Comparison of ENCODE assay signal across 3 cellular contexts in genomic region chr2:47211497-47212011, GRCh38.
TF ChIP-seq lines count a peak whose summit lies in the region.

No MANE protein-coding gene starts in this region.

TF ChIP-seq in A549, 52 proteins besides CTCF, POLR2A, EP300 and RAD21:
- TF ChIP-seq BHLHE40 (IDR thresholded peaks at IDR 0.05; ENCODE audit: low read depth, low read length) (no peak), FOSB (CRISPR knock-in tag; IDR thresholded peaks at IDR 0.05) (no peak), CHD2 (IDR thresholded peaks at IDR 0.05; ENCODE audit: low read length, partially characterized antibody) (no peak), MAZ (IDR thresholded peaks at IDR 0.05; ENCODE audit: borderline replicate concordance, low read depth, low read length) (no peak), POLR2AphosphoS2 (conservative IDR thresholded peaks at IDR 0.05; ENCODE audit: low read length) (no peak)
- TF ChIP-seq, protein P1, sequence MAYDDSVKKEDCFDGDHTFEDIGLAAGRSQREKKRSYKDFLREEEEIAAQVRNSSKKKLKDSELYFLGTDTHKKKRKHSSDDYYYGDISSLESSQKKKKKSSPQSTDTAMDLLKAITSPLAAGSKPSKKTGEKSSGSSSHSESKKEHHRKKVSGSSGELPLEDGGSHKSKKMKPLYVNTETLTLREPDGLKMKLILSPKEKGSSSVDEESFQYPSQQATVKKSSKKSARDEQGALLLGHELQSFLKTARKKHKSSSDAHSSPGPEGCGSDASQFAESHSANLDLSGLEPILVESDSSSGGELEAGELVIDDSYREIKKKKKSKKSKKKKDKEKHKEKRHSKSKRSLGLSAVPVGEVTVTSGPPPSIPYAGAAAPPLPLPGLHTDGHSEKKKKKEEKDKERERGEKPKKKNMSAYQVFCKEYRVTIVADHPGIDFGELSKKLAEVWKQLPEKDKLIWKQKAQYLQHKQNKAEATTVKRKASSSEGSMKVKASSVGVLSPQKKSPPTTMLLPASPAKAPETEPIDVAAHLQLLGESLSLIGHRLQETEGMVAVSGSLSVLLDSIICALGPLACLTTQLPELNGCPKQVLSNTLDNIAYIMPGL (CRISPR knock-in tag; IDR thresholded peaks at IDR 0.05; ENCODE audit: borderline replicate concordance), result no peak

TF ChIP-seq in GM23338, 12 proteins besides CTCF, POLR2A, EP300 and RAD21:
- no peak for TF ChIP-seq ETS1 (IDR thresholded peaks at IDR 0.05)
- TF ChIP-seq STAT1 (IDR thresholded peaks at IDR 0.05; ENCODE audit: unreplicated experiment), result no peak
- no peak for TF ChIP-seq CREB1 (CRISPR knock-in tag; IDR thresholded peaks at IDR 0.05; ENCODE audit: low read depth)
- no peak for TF ChIP-seq EZH2 (IDR thresholded peaks at IDR 0.05; ENCODE audit: low read depth, unreplicated experiment)
- no peak for TF ChIP-seq JUNB (IDR thresholded peaks at IDR 0.05; ENCODE audit: unreplicated experiment)
- TF ChIP-seq EZH2phosphoT487 (IDR thresholded peaks at IDR 0.05; ENCODE audit: unreplicated experiment), result no peak

TF ChIP-seq in liver, 16 proteins besides CTCF, POLR2A, EP300 and RAD21:
- TF ChIP-seq RXRA (IDR thresholded peaks at IDR 0.05), result peak; percentile 93 to 96
- TF ChIP-seq, protein P2, sequence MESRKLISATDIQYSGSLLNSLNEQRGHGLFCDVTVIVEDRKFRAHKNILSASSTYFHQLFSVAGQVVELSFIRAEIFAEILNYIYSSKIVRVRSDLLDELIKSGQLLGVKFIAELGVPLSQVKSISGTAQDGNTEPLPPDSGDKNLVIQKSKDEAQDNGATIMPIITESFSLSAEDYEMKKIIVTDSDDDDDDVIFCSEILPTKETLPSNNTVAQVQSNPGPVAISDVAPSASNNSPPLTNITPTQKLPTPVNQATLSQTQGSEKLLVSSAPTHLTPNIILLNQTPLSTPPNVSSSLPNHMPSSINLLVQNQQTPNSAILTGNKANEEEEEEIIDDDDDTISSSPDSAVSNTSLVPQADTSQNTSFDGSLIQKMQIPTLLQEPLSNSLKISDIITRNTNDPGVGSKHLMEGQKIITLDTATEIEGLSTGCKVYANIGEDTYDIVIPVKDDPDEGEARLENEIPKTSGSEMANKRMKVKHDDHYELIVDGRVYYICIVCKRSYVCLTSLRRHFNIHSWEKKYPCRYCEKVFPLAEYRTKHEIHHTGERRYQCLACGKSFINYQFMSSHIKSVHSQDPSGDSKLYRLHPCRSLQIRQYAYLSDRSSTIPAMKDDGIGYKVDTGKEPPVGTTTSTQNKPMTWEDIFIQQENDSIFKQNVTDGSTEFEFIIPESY (IDR thresholded peaks at IDR 0.05), result peak; percentile 50
- TF ChIP-seq, protein P3, sequence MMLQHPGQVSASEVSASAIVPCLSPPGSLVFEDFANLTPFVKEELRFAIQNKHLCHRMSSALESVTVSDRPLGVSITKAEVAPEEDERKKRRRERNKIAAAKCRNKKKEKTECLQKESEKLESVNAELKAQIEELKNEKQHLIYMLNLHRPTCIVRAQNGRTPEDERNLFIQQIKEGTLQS (IDR thresholded peaks at IDR 0.05), result peak; percentile 68
- TF ChIP-seq SP1 (IDR thresholded peaks at IDR 0.05), result peak; percentile 94
- TF ChIP-seq JUND (IDR thresholded peaks at IDR 0.05), result peak; percentile 77 to 89
- TF ChIP-seq REST (IDR thresholded peaks at IDR 0.05), result peak; percentile 53
- peak in 1 of 2 donors; percentile 43 for TF ChIP-seq GABPA (IDR thresholded peaks at IDR 0.05 in 1 of 2, conservative IDR thresholded peaks at IDR 0.05 in 1 of 2)
- peak; percentile 51 for TF ChIP-seq FOXA1 (IDR thresholded peaks at IDR 0.05)
- TF ChIP-seq NR2F2 (IDR thresholded peaks at IDR 0.05), result peak; percentile 16
- peak; percentile 72 for TF ChIP-seq YY1 (IDR thresholded peaks at IDR 0.05)
- TF ChIP-seq FOXA2 (IDR thresholded peaks at IDR 0.05), result peak; percentile 27
- TF ChIP-seq TAF1 (conservative IDR thresholded peaks at IDR 0.05), result peak; percentile 45
- peak; percentile 79 for TF ChIP-seq HNF4G (IDR thresholded peaks at IDR 0.05)
- peak; percentile 93 to 94 for TF ChIP-seq HNF4A (conservative IDR thresholded peaks at IDR 0.05)
- TF ChIP-seq EGR1 (IDR thresholded peaks at IDR 0.05; ENCODE audit: low read depth in 2 of 2), result peak in 1 of 2 donors; percentile 60
- TF ChIP-seq, protein P4, sequence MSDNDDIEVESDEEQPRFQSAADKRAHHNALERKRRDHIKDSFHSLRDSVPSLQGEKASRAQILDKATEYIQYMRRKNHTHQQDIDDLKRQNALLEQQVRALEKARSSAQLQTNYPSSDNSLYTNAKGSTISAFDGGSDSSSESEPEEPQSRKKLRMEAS (IDR thresholded peaks at IDR 0.05), result peak; percentile 87
TF ChIP-seq in liver: peak in this region for 16.
